Comparison of ENCODE assay signal across 30 cellular contexts in the genomic region with DNA sequence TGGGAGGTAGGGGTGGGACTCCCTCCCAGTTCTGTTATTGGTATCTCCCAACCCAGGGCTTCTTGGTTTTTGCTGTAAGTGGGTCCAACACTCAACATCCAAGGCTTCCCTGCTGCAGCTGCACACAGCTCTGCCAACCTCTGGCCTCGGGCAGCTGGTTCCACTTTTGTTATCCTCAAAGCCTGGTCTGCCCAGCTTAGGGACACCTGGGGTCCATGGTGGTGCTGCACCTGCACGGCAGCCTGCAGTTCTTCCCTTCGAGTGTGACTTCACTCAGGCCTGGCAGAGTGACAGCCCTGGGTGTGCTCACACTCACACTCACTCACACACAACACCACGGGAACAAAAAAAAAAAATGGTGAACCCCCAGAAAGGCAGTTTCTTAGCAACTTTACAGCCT. TPM values are rescaled to one million over a fixed set of nuclear protein-coding genes. Genes with fewer than 3 reads are reported as not detected.
"Had no signal": no experiment of that assay in that cellular context is flagged by ENCODE, and none has a peak within 500 bp of the region (broad histone marks: within the 10 kb centered on the region; RNA-seq: fewer than 3 reads in every experiment).

No MANE protein-coding gene starts in this region.

- H3K27ac Mint-ChIP-seq: memory B cell; mesothelial cell of epicardium; neural progenitor cell; stimulated activated memory B cell treated with anti-CD40 and anti-IgM and Interleukin-4, amounts not matched to agents 10 μg/mL and 1 μg/mL and 100 μg/mL, for 72 hours; stimulated activated naive CD8-positive, alpha-beta T cell treated with anti-CD3 and anti-CD28 coated beads, Interleukin-15, amount 100 ng/mL, for 72 hours had no signal

- H3K36me3 Mint-ChIP-seq: natural killer cell had no signal

- H3K9me3 Mint-ChIP-seq: natural killer cell; neural progenitor cell; stimulated activated memory B cell treated with anti-CD40 and anti-IgM and Interleukin-4, amounts not matched to agents 10 μg/mL and 1 μg/mL and 100 μg/mL, for 72 hours; stimulated activated naive CD8-positive, alpha-beta T cell treated with anti-CD3 and anti-CD28 coated beads, Interleukin-15, amount 100 ng/mL, for 72 hours had no signal

- H3K27me3 Mint-ChIP-seq: memory B cell; stimulated activated memory B cell treated with anti-CD40 and anti-IgM and Interleukin-4, amounts not matched to agents 10 μg/mL and 1 μg/mL and 100 μg/mL, for 72 hours; stimulated activated naive CD8-positive, alpha-beta T cell treated with anti-CD3 and anti-CD28 coated beads, Interleukin-15, amount 100 ng/mL, for 72 hours had no signal

- H3K36me3 ChIP-seq: colonic mucosa, neural progenitor cell, prostate gland, transverse colon had no signal

- H3K27ac ChIP-seq: colonic mucosa, hepatocyte, left ventricle myocardium inferior, lower lobe of right lung, neural progenitor cell, parathyroid adenoma, prostate gland, spleen, testis, transverse colon had no signal

- H3K4me3 Mint-ChIP-seq: memory B cell; mesothelial cell of epicardium; natural killer cell; neural progenitor cell; stimulated activated memory B cell treated with anti-CD40 and anti-IgM and Interleukin-4, amounts not matched to agents 10 μg/mL and 1 μg/mL and 100 μg/mL, for 72 hours; stimulated activated naive CD8-positive, alpha-beta T cell treated with anti-CD3 and anti-CD28 coated beads, Interleukin-15, amount 100 ng/mL, for 72 hours had no signal

- DNase-seq: colonic mucosa; dermis blood vessel endothelial cell; erythroblast; foreskin melanocyte; kidney; left cardiac atrium; left ventricle myocardium inferior; lower lobe of right lung; natural killer cell; nucleus accumbens; spleen; stimulated activated CD4-positive, alpha-beta T cell treated with anti-CD3 and anti-CD28 coated beads, Interleukin-15, amount 100 ng/mL, for 24 hours; stimulated activated CD4-positive, alpha-beta T cell treated with anti-CD3 and anti-CD28 coated beads, Interleukin-1b, Interleukin-23, amount 100 ng/mL, for 48 hours; stimulated activated CD4-positive, alpha-beta T cell treated with anti-CD3 and anti-CD28 coated beads, Interleukin-4, amount 100 ng/mL, for 24 hours; stimulated activated naive CD8-positive, alpha-beta T cell treated with anti-CD3 and anti-CD28 coated beads, Interleukin-15, amount 100 ng/mL, for 72 hours; testis; transverse colon had no signal

- H3K9me3 ChIP-seq: colonic mucosa, left ventricle myocardium inferior, lower lobe of right lung, prostate gland, spleen, testis, transverse colon had no signal

- H3K27me3 ChIP-seq: colonic mucosa, hepatocyte, neural progenitor cell, spleen, testis, transverse colon had no signal

- H3K4me1 ChIP-seq: colonic mucosa, left ventricle myocardium inferior, lower lobe of right lung, neural progenitor cell, parathyroid adenoma, prostate gland, spleen, testis, transverse colon had no signal

- ATAC-seq: left cardiac atrium; lower lobe of right lung; natural killer cell; sciatic nerve; stimulated activated memory B cell treated with anti-CD40 and anti-IgM and Interleukin-4, amounts not matched to agents 10 μg/mL and 1 μg/mL and 100 μg/mL, for 72 hours; stimulated activated naive CD8-positive, alpha-beta T cell treated with anti-CD3 and anti-CD28 coated beads, Interleukin-15, amount 100 ng/mL, for 72 hours had no signal

- H3K4me3 ChIP-seq: colonic mucosa, hepatocyte, left ventricle myocardium inferior, lower lobe of right lung, neural progenitor cell, prostate gland, spleen, testis, transverse colon had no signal

- H3K4me1 Mint-ChIP-seq: memory B cell; mesothelial cell of epicardium; stimulated activated memory B cell treated with anti-CD40 and anti-IgM and Interleukin-4, amounts not matched to agents 10 μg/mL and 1 μg/mL and 100 μg/mL, for 72 hours had no signal

RNA-seq across cellular contexts. Expression of a gene that starts 47.6 kb away (rescaled TPM):
- total RNA-seq: dermis blood vessel endothelial cell, endothelial cell of umbilical vein, kidney, myocyte, natural killer cell, prostate gland, sciatic nerve, skeletal muscle tissue, spleen, subcutaneous adipose tissue, testis, ureter had no signal
